Comparison of ENCODE assay signal across 1 cellular context in genomic region chr9:128008171-128008570, GRCh38.
TF ChIP-seq lines count a peak whose summit lies in the region.

No MANE protein-coding gene starts in this region.

TF ChIP-seq in GM12878, 131 proteins besides CTCF, POLR2A, EP300 and RAD21:
- TF ChIP-seq CBX5 (IDR thresholded peaks at IDR 0.05; ENCODE audit: low read depth): peak; percentile 65; the same call in 1 of the 2 replicates
- TF ChIP-seq, protein P1, sequence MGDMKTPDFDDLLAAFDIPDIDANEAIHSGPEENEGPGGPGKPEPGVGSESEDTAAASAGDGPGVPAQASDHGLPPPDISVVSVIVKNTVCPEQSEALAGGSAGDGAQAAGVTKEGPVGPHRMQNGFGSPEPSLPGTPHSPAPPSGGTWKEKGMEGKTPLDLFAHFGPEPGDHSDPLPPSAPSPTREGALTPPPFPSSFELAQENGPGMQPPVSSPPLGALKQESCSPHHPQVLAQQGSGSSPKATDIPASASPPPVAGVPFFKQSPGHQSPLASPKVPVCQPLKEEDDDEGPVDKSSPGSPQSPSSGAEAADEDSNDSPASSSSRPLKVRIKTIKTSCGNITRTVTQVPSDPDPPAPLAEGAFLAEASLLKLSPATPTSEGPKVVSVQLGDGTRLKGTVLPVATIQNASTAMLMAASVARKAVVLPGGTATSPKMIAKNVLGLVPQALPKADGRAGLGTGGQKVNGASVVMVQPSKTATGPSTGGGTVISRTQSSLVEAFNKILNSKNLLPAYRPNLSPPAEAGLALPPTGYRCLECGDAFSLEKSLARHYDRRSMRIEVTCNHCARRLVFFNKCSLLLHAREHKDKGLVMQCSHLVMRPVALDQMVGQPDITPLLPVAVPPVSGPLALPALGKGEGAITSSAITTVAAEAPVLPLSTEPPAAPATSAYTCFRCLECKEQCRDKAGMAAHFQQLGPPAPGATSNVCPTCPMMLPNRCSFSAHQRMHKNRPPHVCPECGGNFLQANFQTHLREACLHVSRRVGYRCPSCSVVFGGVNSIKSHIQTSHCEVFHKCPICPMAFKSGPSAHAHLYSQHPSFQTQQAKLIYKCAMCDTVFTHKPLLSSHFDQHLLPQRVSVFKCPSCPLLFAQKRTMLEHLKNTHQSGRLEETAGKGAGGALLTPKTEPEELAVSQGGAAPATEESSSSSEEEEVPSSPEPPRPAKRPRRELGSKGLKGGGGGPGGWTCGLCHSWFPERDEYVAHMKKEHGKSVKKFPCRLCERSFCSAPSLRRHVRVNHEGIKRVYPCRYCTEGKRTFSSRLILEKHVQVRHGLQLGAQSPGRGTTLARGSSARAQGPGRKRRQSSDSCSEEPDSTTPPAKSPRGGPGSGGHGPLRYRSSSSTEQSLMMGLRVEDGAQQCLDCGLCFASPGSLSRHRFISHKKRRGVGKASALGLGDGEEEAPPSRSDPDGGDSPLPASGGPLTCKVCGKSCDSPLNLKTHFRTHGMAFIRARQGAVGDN (IDR thresholded peaks at IDR 0.05): no peak
